In the genomic region with DNA sequence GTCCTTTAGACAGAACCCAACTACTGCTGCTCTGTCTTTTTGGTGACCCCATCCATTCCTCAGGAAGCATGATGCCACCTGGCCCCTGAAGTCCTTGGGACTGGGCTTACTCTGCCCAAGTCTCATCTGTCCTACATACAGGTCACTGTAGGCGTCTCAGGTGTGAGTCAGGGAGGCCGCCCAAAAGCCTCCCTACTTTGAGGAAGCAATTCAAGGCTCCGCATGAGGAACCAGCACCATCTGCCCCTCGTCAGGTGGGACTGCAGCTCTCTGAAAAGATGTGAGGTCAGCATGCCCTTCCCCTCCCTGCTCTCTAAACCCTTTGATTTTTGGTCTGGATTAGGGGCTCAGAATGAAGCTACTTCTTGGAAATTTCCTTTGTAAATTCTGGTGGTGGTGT, we compare ENCODE assay signal across 8 cellular contexts.
DNase-seq lines count a peak whose midpoint lies in the region; ATAC-seq and TF ChIP-seq lines count a peak whose summit lies in the region.

No MANE protein-coding gene starts in this region.

- H2AFZ ChIP-seq in hepatocyte = no peak overlapping the region

- H4K20me1 ChIP-seq in hepatocyte (ENCODE audit: insufficient read depth, poor library complexity, severe bottlenecking) = no peaks in the 10 kb centered on the region

- intact Hi-C loops in ascending aorta (cut with DNase I) = no loop called here

- WGBS in hepatocyte (ENCODE audit: low lambda C conversion rate, missing lambda C conversion rate) = 70% methylated on average over 4 of the region's 4 CpGs

- peak; percentile 60 for ATAC-seq in GM19324 (IDR thresholded peaks at IDR 0.05; ENCODE audit: low FRiP score, unreplicated experiment)
- ATAC-seq in HG03354 (IDR thresholded peaks at IDR 0.05; ENCODE audit: poor library complexity, severe bottlenecking, unreplicated experiment) = peak; percentile 91

- H3K9me3 ChIP-seq in BE2C (no peaks in the 10 kb centered on the region), ascending aorta (no peaks in the 10 kb centered on the region), hepatocyte (ENCODE audit: low read depth) (no peaks in the 10 kb centered on the region)

- no peaks in the 10 kb centered on the region for H3K79me2 ChIP-seq in hepatocyte

- H3K27me3 ChIP-seq in BE2C = no peaks in the 10 kb centered on the region
- H3K27me3 ChIP-seq in ascending aorta = no peaks in the 10 kb centered on the region
- H3K27me3 ChIP-seq in hepatocyte = no peaks in the 10 kb centered on the region

- TF ChIP-seq CTCF in BE2C (IDR thresholded peaks at IDR 0.05; ENCODE audit: low read depth, low read length) (peak; percentile 40), ascending aorta (IDR thresholded peaks at IDR 0.05) (peak in 2 of 3 experiments; percentile 11 to 16), hepatocyte (IDR thresholded peaks at IDR 0.05; ENCODE audit: poor library complexity) (no peak)

- no peak overlapping the region for H3K4me3 ChIP-seq in BE2C (ENCODE audit: low read depth, low read length)
- no peak overlapping the region for H3K4me3 ChIP-seq in ascending aorta
- H3K4me3 ChIP-seq in hepatocyte = no peak overlapping the region

- no peak for DNase-seq in BE2C
- no peak for DNase-seq in ascending aorta (ENCODE audit: low spot score in 2 of 2)
- no peak for DNase-seq in cerebellar nuclear complex (lab: John Stamatoyannopoulos, UW)
- DNase-seq in pons (ENCODE audit: low spot score) = no peak
- DNase-seq in amniotic stem cell (lab: John Stamatoyannopoulos, UW) = no peak
- no peak for DNase-seq in hepatocyte (ENCODE audit: low spot score)

- H3K4me1 ChIP-seq in BE2C = no peaks in the 10 kb centered on the region
- peaks cover 3 to 18% of the 10 kb centered on the region in 2 donors for H3K4me1 ChIP-seq in ascending aorta
- no peaks in the 10 kb centered on the region for H3K4me1 ChIP-seq in hepatocyte (ENCODE audit: insufficient read depth)

- no peaks in the 10 kb centered on the region for H3K36me3 ChIP-seq in BE2C
- no peaks in the 10 kb centered on the region for H3K36me3 ChIP-seq in ascending aorta
- no peaks in the 10 kb centered on the region for H3K36me3 ChIP-seq in hepatocyte (replicated peaks; ENCODE audit: insufficient read depth, low read depth)

- H3K27ac ChIP-seq in ascending aorta = peak overlapping the region; percentile 47 to 71
- no peak overlapping the region for H3K27ac ChIP-seq in hepatocyte

- no peak overlapping the region for H3K4me2 ChIP-seq in hepatocyte

- H3K9me2 ChIP-seq in hepatocyte (replicated peaks; ENCODE audit: insufficient read depth) = no peaks in the 10 kb centered on the region
